In the genomic region with DNA sequence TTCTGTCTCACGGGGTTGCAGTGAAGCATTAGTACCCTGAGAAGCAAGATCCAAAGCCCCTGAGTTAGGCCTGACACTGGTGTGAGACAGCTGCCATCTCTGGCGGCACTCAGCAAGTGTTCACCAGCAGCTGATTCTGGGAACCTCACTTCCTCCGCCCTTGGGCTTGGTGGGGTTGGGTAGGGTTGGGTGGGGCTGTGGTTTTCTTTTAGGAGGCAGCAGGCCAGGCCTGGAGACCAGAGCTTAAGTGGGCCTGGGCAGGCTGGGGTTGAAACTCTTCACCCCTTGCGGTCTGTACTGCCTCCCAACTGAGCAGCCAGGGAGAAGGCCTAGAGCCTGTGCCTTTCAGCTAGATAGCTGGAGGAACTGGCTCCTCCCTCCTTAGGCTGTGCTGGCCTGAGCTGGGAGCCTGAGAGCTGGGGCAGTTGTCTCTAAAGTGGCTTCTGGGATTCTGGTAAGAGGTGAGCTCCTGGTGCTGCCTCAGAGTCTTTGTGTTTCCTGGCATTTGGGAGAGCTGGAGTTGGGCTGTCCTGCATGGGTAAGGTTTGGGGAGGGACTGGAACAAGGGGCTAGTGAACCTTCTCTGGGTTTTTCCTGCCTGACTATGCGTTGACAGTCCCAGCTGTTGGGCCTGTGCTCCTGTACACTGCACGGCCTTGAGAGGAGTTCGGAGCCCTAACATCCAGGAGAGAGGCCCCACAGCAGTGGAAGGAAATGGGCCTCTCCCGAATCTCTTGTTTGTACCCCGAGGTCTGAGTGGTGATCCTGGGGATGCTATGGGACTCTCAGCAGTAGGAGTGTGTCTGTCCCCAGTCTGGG, we compare ENCODE assay signal across 8 cellular contexts. TPM values are rescaled to one million over a fixed set of nuclear protein-coding genes. Genes with fewer than 3 reads are reported as not detected.
DNase-seq lines count a peak whose midpoint lies in the region; ATAC-seq and TF ChIP-seq lines count a peak whose summit lies in the region.

No MANE protein-coding gene starts in this region.

- TF ChIP-seq CTCF in Calu3 (IDR thresholded peaks at IDR 0.05; ENCODE audit: unreplicated experiment): no peak
- TF ChIP-seq CTCF in brain (conservative IDR thresholded peaks at IDR 0.05): no peak

- H3K27me3 Mint-ChIP-seq in Calu3 (ENCODE audit: unreplicated experiment) (no peaks in the 10 kb centered on the region), brain (peaks cover 4% of the 10 kb centered on the region)
- no peaks in the 10 kb centered on the region for H3K27me3 Mint-ChIP-seq in T-helper 2 cell treated with Interferon-gamma antibody and Interleukin-4, amounts not matched to agents 5 μg/mL and 100 μg/mL, for 36 hours (ENCODE audit: low read depth)
- H3K27me3 Mint-ChIP-seq in stimulated activated memory B cell treated with anti-CD40 and anti-IgM and Interleukin-4, amounts not matched to agents 10 μg/mL and 1 μg/mL and 100 μg/mL, for 72 hours: no peaks in the 10 kb centered on the region

- intact Hi-C loops in Calu3 (cut with micrococcal nuclease; ENCODE audit: unreplicated experiment): no loop called here

- H3K4me1 Mint-ChIP-seq in Calu3 (ENCODE audit: low read depth, unreplicated experiment) (peaks cover 77% of the 10 kb centered on the region), brain (peaks cover 89% of the 10 kb centered on the region)
- peaks cover 78% of the 10 kb centered on the region for H3K4me1 Mint-ChIP-seq in T-helper 2 cell treated with Interferon-gamma antibody and Interleukin-4, amounts not matched to agents 5 μg/mL and 100 μg/mL, for 36 hours (ENCODE audit: low read depth)
- H3K4me1 Mint-ChIP-seq in stimulated activated memory B cell treated with anti-CD40 and anti-IgM and Interleukin-4, amounts not matched to agents 10 μg/mL and 1 μg/mL and 100 μg/mL, for 72 hours: peaks cover 88% of the 10 kb centered on the region

- BruUV-seq in Calu3 (replicated peaks; lab: Mats Ljungman, UMichigan): no TSS peak

- CTCF ChIA-PET in Calu3 (lab: Charles Lee): interaction anchor here (0.6 to 10.0 kb wide), 6 partner anchors 11 to 81 kb away, joined by 3 to 122 read pairs (median 4); no protein-coding TSS in a partner anchor

- H3K27me3 ChIP-seq in layer of hippocampus (ENCODE audit: control insufficient read depth, insufficient read depth, low read length): no peaks in the 10 kb centered on the region

- no peaks in the 10 kb centered on the region for H3K9me3 Mint-ChIP-seq in Calu3 (ENCODE audit: low read depth, unreplicated experiment)
- H3K9me3 Mint-ChIP-seq in T-helper 2 cell treated with Interferon-gamma antibody and Interleukin-4, amounts not matched to agents 5 μg/mL and 100 μg/mL, for 36 hours: no peaks in the 10 kb centered on the region
- H3K9me3 Mint-ChIP-seq in brain: peaks cover 0 to 3% (median 0%) of the 10 kb centered on the region in 5 experiments
- H3K9me3 Mint-ChIP-seq in stimulated activated memory B cell treated with anti-CD40 and anti-IgM and Interleukin-4, amounts not matched to agents 10 μg/mL and 1 μg/mL and 100 μg/mL, for 72 hours: no peaks in the 10 kb centered on the region

- H3K36me3 Mint-ChIP-seq in Calu3 (ENCODE audit: insufficient read depth, unreplicated experiment): peaks cover 49% of the 10 kb centered on the region
- H3K36me3 Mint-ChIP-seq in T-helper 2 cell treated with Interferon-gamma antibody and Interleukin-4, amounts not matched to agents 5 μg/mL and 100 μg/mL, for 36 hours (ENCODE audit: low read depth): peaks cover 62% of the 10 kb centered on the region
- H3K36me3 Mint-ChIP-seq in brain: no peaks in the 10 kb centered on the region
- H3K36me3 Mint-ChIP-seq in stimulated activated memory B cell treated with anti-CD40 and anti-IgM and Interleukin-4, amounts not matched to agents 10 μg/mL and 1 μg/mL and 100 μg/mL, for 72 hours: no peaks in the 10 kb centered on the region

- DNase-seq in Calu3: peak; percentile 72
- DNase-seq in T-helper 2 cell treated with Interferon-gamma antibody and Interleukin-4, amounts not matched to agents 5 μg/mL and 100 μg/mL, for 36 hours (ENCODE audit: low spot score): peak; percentile 61
- no peak for DNase-seq in NCI-H1436 (lab: John Stamatoyannopoulos, UW)

- peak overlapping the region; percentile 49 for H3K27ac ChIP-seq in layer of hippocampus (ENCODE audit: low read depth, low read length)

- H3K27ac Mint-ChIP-seq in Calu3 (ENCODE audit: unreplicated experiment) (peak overlapping the region; percentile 94), brain (peak overlapping the region; percentile 47 to 99 (median 97))
- peak overlapping the region; percentile 88 for H3K27ac Mint-ChIP-seq in T-helper 2 cell treated with Interferon-gamma antibody and Interleukin-4, amounts not matched to agents 5 μg/mL and 100 μg/mL, for 36 hours
- H3K27ac Mint-ChIP-seq in stimulated activated memory B cell treated with anti-CD40 and anti-IgM and Interleukin-4, amounts not matched to agents 10 μg/mL and 1 μg/mL and 100 μg/mL, for 72 hours: peak overlapping the region; percentile 82

- H3K4me3 Mint-ChIP-seq in Calu3 (ENCODE audit: low read depth, unreplicated experiment) (peak overlapping the region; percentile 58), brain (peak overlapping the region; percentile 28 to 73 (median 57))
- H3K4me3 Mint-ChIP-seq in T-helper 2 cell treated with Interferon-gamma antibody and Interleukin-4, amounts not matched to agents 5 μg/mL and 100 μg/mL, for 36 hours: peak overlapping the region; percentile 95
- H3K4me3 Mint-ChIP-seq in stimulated activated memory B cell treated with anti-CD40 and anti-IgM and Interleukin-4, amounts not matched to agents 10 μg/mL and 1 μg/mL and 100 μg/mL, for 72 hours: peak overlapping the region; percentile 53

- peak; percentile 50 for ATAC-seq in GM19452 (IDR thresholded peaks at IDR 0.05; ENCODE audit: unreplicated experiment)
- ATAC-seq in HG03520 (IDR thresholded peaks at IDR 0.05; ENCODE audit: unreplicated experiment): peak; percentile 37
- ATAC-seq in stimulated activated memory B cell treated with anti-CD40 and anti-IgM and Interleukin-4, amounts not matched to agents 10 μg/mL and 1 μg/mL and 100 μg/mL, for 72 hours: peak; percentile 65

RNA-seq across cellular contexts. Expression of gene TSPAN14, which starts 5.1 kb away (rescaled TPM):
- 98.6 and 116 TPM in 2 replicates for total RNA-seq in Calu3 (2022)
- polyA plus RNA-seq in brain (ENCODE audit: insufficient read depth, low read depth, low replicate concordance): 70.4 TPM

RNA-seq across cellular contexts. Expression of gene PRXL2A, which starts 50.9 kb away (rescaled TPM):
- total RNA-seq in Calu3 (2022): 61.4 and 67.2 TPM in 2 replicates
- 178 TPM for polyA plus RNA-seq in brain (ENCODE audit: insufficient read depth, low read depth, low replicate concordance)
